1 cellular context compared by ENCODE assay signal in the genomic region with DNA sequence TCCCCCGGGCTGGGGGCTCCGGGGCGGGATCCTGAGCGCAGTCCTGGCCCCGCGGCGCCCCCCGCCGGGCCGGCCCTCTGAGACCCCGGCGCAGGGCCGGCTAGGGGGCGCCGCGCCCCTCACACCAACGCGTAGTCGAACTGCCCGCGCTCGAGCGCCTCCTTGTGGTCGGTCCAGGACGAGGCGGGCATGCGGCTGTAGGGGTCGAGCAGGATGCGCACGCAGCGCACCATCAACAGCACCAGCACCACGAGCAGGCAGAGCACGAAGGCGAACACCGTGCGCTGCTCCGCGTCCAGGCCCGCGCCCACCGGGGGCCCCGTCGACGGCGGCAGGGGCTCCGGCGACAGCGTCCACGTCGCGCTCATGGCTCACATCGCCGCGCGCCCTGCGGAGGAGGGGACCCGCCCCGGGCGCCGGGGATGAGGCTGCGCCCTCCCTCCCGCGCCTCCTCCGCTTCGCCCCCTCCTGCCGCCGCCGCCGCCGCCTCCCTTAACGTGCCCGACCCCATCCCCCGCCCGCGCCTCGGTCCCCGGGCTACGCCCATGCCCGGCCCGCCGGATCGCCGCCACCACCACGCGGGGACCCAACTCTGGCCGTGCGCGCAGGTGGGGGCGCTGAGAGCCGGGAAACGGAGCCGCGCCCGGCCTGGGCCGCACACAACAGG.
TF ChIP-seq lines count a peak whose summit lies in the region.

No MANE protein-coding gene starts in this region.

TF ChIP-seq in GM12878, 131 proteins besides CTCF, POLR2A, EP300 and RAD21:
- peak; percentile 19; the same call in 1 of the 2 replicates for TF ChIP-seq RUNX3 (IDR thresholded peaks at IDR 0.05; ENCODE audit: low read length)
- TF ChIP-seq, protein P1, sequence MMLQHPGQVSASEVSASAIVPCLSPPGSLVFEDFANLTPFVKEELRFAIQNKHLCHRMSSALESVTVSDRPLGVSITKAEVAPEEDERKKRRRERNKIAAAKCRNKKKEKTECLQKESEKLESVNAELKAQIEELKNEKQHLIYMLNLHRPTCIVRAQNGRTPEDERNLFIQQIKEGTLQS (IDR thresholded peaks at IDR 0.05; ENCODE audit: borderline replicate concordance, extremely low read depth, low read depth, low read length): no peak
- TF ChIP-seq RB1 (IDR thresholded peaks at IDR 0.05; ENCODE audit: borderline replicate concordance): peak; percentile 42; the same call in 1 of the 2 replicates
- 0 out of 2 replicates have a peak, but pooled peaks have one; percentile 33 for TF ChIP-seq NR2F1 (conservative IDR thresholded peaks at IDR 0.05)
- TF ChIP-seq TARDBP (IDR thresholded peaks at IDR 0.05; ENCODE audit: borderline replicate concordance): no peak
- TF ChIP-seq DPF2 (IDR thresholded peaks at IDR 0.05): peak; percentile 49; the same call in 1 of the 2 replicates
- TF ChIP-seq, protein P2, sequence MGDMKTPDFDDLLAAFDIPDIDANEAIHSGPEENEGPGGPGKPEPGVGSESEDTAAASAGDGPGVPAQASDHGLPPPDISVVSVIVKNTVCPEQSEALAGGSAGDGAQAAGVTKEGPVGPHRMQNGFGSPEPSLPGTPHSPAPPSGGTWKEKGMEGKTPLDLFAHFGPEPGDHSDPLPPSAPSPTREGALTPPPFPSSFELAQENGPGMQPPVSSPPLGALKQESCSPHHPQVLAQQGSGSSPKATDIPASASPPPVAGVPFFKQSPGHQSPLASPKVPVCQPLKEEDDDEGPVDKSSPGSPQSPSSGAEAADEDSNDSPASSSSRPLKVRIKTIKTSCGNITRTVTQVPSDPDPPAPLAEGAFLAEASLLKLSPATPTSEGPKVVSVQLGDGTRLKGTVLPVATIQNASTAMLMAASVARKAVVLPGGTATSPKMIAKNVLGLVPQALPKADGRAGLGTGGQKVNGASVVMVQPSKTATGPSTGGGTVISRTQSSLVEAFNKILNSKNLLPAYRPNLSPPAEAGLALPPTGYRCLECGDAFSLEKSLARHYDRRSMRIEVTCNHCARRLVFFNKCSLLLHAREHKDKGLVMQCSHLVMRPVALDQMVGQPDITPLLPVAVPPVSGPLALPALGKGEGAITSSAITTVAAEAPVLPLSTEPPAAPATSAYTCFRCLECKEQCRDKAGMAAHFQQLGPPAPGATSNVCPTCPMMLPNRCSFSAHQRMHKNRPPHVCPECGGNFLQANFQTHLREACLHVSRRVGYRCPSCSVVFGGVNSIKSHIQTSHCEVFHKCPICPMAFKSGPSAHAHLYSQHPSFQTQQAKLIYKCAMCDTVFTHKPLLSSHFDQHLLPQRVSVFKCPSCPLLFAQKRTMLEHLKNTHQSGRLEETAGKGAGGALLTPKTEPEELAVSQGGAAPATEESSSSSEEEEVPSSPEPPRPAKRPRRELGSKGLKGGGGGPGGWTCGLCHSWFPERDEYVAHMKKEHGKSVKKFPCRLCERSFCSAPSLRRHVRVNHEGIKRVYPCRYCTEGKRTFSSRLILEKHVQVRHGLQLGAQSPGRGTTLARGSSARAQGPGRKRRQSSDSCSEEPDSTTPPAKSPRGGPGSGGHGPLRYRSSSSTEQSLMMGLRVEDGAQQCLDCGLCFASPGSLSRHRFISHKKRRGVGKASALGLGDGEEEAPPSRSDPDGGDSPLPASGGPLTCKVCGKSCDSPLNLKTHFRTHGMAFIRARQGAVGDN (IDR thresholded peaks at IDR 0.05): peak; percentile 37; the same call in 1 of the 2 replicates
- TF ChIP-seq LARP7 (IDR thresholded peaks at IDR 0.05): peak; percentile 75; the same call in 1 of the 2 replicates
- TF ChIP-seq, protein P3, sequence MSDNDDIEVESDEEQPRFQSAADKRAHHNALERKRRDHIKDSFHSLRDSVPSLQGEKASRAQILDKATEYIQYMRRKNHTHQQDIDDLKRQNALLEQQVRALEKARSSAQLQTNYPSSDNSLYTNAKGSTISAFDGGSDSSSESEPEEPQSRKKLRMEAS (IDR thresholded peaks at IDR 0.05; ENCODE audit: low read depth, low read length): peak; percentile 82
- TF ChIP-seq IKZF1 (conservative IDR thresholded peaks at IDR 0.05): 0 out of 2 replicates have a peak, but pooled peaks have one; percentile 51
- TF ChIP-seq, protein P4, sequence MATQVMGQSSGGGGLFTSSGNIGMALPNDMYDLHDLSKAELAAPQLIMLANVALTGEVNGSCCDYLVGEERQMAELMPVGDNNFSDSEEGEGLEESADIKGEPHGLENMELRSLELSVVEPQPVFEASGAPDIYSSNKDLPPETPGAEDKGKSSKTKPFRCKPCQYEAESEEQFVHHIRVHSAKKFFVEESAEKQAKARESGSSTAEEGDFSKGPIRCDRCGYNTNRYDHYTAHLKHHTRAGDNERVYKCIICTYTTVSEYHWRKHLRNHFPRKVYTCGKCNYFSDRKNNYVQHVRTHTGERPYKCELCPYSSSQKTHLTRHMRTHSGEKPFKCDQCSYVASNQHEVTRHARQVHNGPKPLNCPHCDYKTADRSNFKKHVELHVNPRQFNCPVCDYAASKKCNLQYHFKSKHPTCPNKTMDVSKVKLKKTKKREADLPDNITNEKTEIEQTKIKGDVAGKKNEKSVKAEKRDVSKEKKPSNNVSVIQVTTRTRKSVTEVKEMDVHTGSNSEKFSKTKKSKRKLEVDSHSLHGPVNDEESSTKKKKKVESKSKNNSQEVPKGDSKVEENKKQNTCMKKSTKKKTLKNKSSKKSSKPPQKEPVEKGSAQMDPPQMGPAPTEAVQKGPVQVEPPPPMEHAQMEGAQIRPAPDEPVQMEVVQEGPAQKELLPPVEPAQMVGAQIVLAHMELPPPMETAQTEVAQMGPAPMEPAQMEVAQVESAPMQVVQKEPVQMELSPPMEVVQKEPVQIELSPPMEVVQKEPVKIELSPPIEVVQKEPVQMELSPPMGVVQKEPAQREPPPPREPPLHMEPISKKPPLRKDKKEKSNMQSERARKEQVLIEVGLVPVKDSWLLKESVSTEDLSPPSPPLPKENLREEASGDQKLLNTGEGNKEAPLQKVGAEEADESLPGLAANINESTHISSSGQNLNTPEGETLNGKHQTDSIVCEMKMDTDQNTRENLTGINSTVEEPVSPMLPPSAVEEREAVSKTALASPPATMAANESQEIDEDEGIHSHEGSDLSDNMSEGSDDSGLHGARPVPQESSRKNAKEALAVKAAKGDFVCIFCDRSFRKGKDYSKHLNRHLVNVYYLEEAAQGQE (IDR thresholded peaks at IDR 0.05; ENCODE audit: low read depth, low read length): no peak
- no peak for TF ChIP-seq IKZF2 (IDR thresholded peaks at IDR 0.05)
- peak; percentile 46; the same call in 1 of the 2 replicates for TF ChIP-seq SMC3 (IDR thresholded peaks at IDR 0.05; ENCODE audit: borderline replicate concordance, low read length)
- TF ChIP-seq BHLHE40 (IDR thresholded peaks at IDR 0.05; ENCODE audit: borderline replicate concordance in 1 of 2, low read depth in 2 of 2, low read length in 1 of 2): peak in 1 of 2 experiments; percentile 33; a peak in 1 of 4 replicates
- 0 out of 3 replicates have a peak, but pooled peaks of 1 of the 2 experiments have one; percentile 27 for TF ChIP-seq EGR1 (IDR thresholded peaks at IDR 0.05; ENCODE audit: borderline replicate concordance in 1 of 2, low read depth in 2 of 2, low read length in 2 of 2)
- TF ChIP-seq MTA2 (IDR thresholded peaks at IDR 0.05; ENCODE audit: low read depth): no peak
- no peak for TF ChIP-seq POLR2AphosphoS2 (IDR thresholded peaks at IDR 0.05; ENCODE audit: low read depth, low read length)
- 0 out of 2 replicates have a peak, but pooled peaks have one; percentile 46 for TF ChIP-seq SMARCA5 (IDR thresholded peaks at IDR 0.05)
- TF ChIP-seq GATAD2B (conservative IDR thresholded peaks at IDR 0.05; ENCODE audit: low read depth): peak; percentile 73
- peak; percentile 50; the same call in 1 of the 2 replicates for TF ChIP-seq YY1 (IDR thresholded peaks at IDR 0.05; ENCODE audit: low read depth, low read length)
- TF ChIP-seq ZZZ3 (IDR thresholded peaks at IDR 0.05; ENCODE audit: control insufficient read depth, insufficient read length, low read depth): no peak
- no peak for TF ChIP-seq CBX3 (IDR thresholded peaks at IDR 0.05; ENCODE audit: borderline replicate concordance, low read depth)
TF ChIP-seq in GM12878: peak in this region for 14.
